In genomic region chr1:155859881-155860841, GRCh38 we compare ENCODE assay signal across 1 cellular context.
TF ChIP-seq lines count a peak whose summit lies in the region.

No MANE protein-coding gene starts in this region.

TF ChIP-seq in K562, 482 proteins besides CTCF, POLR2A, EP300 and RAD21 (continued from another document and continues in another):
- no peak for TF ChIP-seq BCLAF1 (IDR thresholded peaks at IDR 0.05; ENCODE audit: borderline replicate concordance in 1 of 2, control insufficient read depth in 1 of 2, low read depth in 2 of 2, low read length in 1 of 2)
- TF ChIP-seq ZNF780A (CRISPR knock-in tag; IDR thresholded peaks at IDR 0.05) = no peak
- no peak for TF ChIP-seq ETS2 (tag; IDR thresholded peaks at IDR 0.05; ENCODE audit: borderline replicate concordance, poor library complexity, severe bottlenecking)
- TF ChIP-seq FUS (optimal IDR thresholded peaks at IDR 0.05; ENCODE audit: low read depth, low read length) = no peak
- TF ChIP-seq ZBTB40 (IDR thresholded peaks at IDR 0.05) = no peak
- TF ChIP-seq ZBTB40 (CRISPR knock-in tag; IDR thresholded peaks at IDR 0.05) = no peak
- peak; percentile 62 for TF ChIP-seq EP400 (IDR thresholded peaks at IDR 0.05)
- peak; percentile 72; the same call in 1 of the 2 replicates for TF ChIP-seq TFAP4 (CRISPR knock-in tag; IDR thresholded peaks at IDR 0.05; ENCODE audit: borderline replicate concordance)
- TF ChIP-seq ZNF592 (IDR thresholded peaks at IDR 0.05) = no peak
- no peak for TF ChIP-seq ZBTB17 (CRISPR knock-in tag; IDR thresholded peaks at IDR 0.05)
- no peak for TF ChIP-seq ZNF75A (CRISPR knock-in tag; IDR thresholded peaks at IDR 0.05)
- TF ChIP-seq RBFOX2 (IDR thresholded peaks at IDR 0.05; ENCODE audit: low read depth, low read length) = peak; percentile 61
- no peak for TF ChIP-seq ZNF253 (CRISPR knock-in tag; conservative IDR thresholded peaks at IDR 0.05)
- TF ChIP-seq ZSCAN29 (IDR thresholded peaks at IDR 0.05) = no peak
- TF ChIP-seq IFI16 (CRISPR knock-in tag; IDR thresholded peaks at IDR 0.05) = no peak
- no peak for TF ChIP-seq GATAD2A (IDR thresholded peaks at IDR 0.05)
- no peak for TF ChIP-seq BHLHE40 (IDR thresholded peaks at IDR 0.05; ENCODE audit: low read length)
- TF ChIP-seq IRF2 (CRISPR knock-in tag; IDR thresholded peaks at IDR 0.05) = no peak
- peak; percentile 75 for TF ChIP-seq CREM (IDR thresholded peaks at IDR 0.05; ENCODE audit: low read depth)
- TF ChIP-seq POLR2AphosphoS5 (IDR thresholded peaks at IDR 0.05; ENCODE audit: control insufficient read depth, insufficient read depth, low read depth, low read length) = 0 out of 2 replicates have a peak, but pooled peaks have one; percentile 25
- no peak for TF ChIP-seq ADNP (tag; IDR thresholded peaks at IDR 0.05)
- no peak for TF ChIP-seq ARID3A (IDR thresholded peaks at IDR 0.05; ENCODE audit: borderline replicate concordance, low read depth, low read length)
- no peak for TF ChIP-seq RBBP5 (IDR thresholded peaks at IDR 0.05; ENCODE audit: borderline replicate concordance, insufficient read depth, low read length, poor library complexity, severe bottlenecking)
- peak; percentile 47; the same call in 1 of the 2 replicates for TF ChIP-seq ARID1B (IDR thresholded peaks at IDR 0.05)
- no peak for TF ChIP-seq RFX1 (IDR thresholded peaks at IDR 0.05)
- peak; percentile 99 for TF ChIP-seq ATF7 (IDR thresholded peaks at IDR 0.05)
- no peak for TF ChIP-seq ARID2 (IDR thresholded peaks at IDR 0.05)
- TF ChIP-seq ZNF197 (CRISPR knock-in tag; IDR thresholded peaks at IDR 0.05; ENCODE audit: low read depth) = no peak
- no peak for TF ChIP-seq COPS2 (conservative IDR thresholded peaks at IDR 0.05)
- no peak for TF ChIP-seq GATA2 (CRISPR knock-in tag; IDR thresholded peaks at IDR 0.05)
- 0 out of 2 replicates have a peak, but pooled peaks have one; percentile 39 for TF ChIP-seq CXXC5 (CRISPR knock-in tag; IDR thresholded peaks at IDR 0.05)
- TF ChIP-seq ARNT (IDR thresholded peaks at IDR 0.05) = no peak
- TF ChIP-seq JUN (IDR thresholded peaks at IDR 0.05; ENCODE audit: borderline replicate concordance, low read depth, low read length) = peak; percentile 93
- TF ChIP-seq JUN (CRISPR knock-in tag; IDR thresholded peaks at IDR 0.05; ENCODE audit: borderline replicate concordance) = peak; percentile 95
- no peak for TF ChIP-seq TCF3 (CRISPR knock-in tag; IDR thresholded peaks at IDR 0.05)
- peak; percentile 75 for TF ChIP-seq VEZF1 (CRISPR knock-in tag; IDR thresholded peaks at IDR 0.05)
- TF ChIP-seq ZNF232 (CRISPR knock-in tag; IDR thresholded peaks at IDR 0.05) = no peak
- no peak for TF ChIP-seq ZNF316 (IDR thresholded peaks at IDR 0.05)
- TF ChIP-seq CHAMP1 (IDR thresholded peaks at IDR 0.05) = no peak
- TF ChIP-seq HMGN3 (IDR thresholded peaks at IDR 0.05; ENCODE audit: borderline replicate concordance, extremely low read depth, insufficient read length, low read depth, low read length) = peak; percentile 66
- no peak for TF ChIP-seq MTF1 (CRISPR knock-in tag; IDR thresholded peaks at IDR 0.05; ENCODE audit: borderline replicate concordance)
